ENCODE assay signal across 8 cellular contexts in genomic region chr10:114504769-114505579, GRCh38.
DNase-seq lines count a peak whose midpoint lies in the region; ATAC-seq and TF ChIP-seq lines count a peak whose summit lies in the region.

No MANE protein-coding gene starts in this region.

- DNase-seq in EL = peak; percentile 33
- peak in 1 of 5 donors; percentile 54 for DNase-seq in heart left ventricle
- peak; percentile 96 for DNase-seq in renal cortical epithelial cell (ENCODE audit: low read depth)
- no peak for DNase-seq in hypothalamus (lab: John Stamatoyannopoulos, UW)
- no peak for DNase-seq in retina

- ATAC-seq in heart left ventricle (peak; percentile 11 to 58 (median 50)), HG02588 (IDR thresholded peaks at IDR 0.05; ENCODE audit: unreplicated experiment) (no peak), GM18867 (IDR thresholded peaks at IDR 0.05; ENCODE audit: unreplicated experiment) (no peak)

- no peaks in the 10 kb centered on the region for H3K9me3 Mint-ChIP-seq in activated naive CD8-positive, alpha-beta T cell (ENCODE audit: low read depth)

- H3K27me3 Mint-ChIP-seq in activated naive CD8-positive, alpha-beta T cell = no peaks in the 10 kb centered on the region

- 18 to 43% (median 32%) methylated on average over 3 of the region's 3 CpGs for WGBS in heart left ventricle, 4 donors

- H3K36me3 Mint-ChIP-seq in activated naive CD8-positive, alpha-beta T cell = peaks cover 30% of the 10 kb centered on the region

- no peaks in the 10 kb centered on the region for H3K9me3 ChIP-seq in heart left ventricle

- no peaks in the 10 kb centered on the region for H3K27me3 ChIP-seq in heart left ventricle

- peaks cover 0 to 27% (median 5%) of the 10 kb centered on the region in 9 donors for H3K36me3 ChIP-seq in heart left ventricle

- peaks cover 3 to 94% (median 62%) of the 10 kb centered on the region in 12 donors for H3K4me1 ChIP-seq in heart left ventricle

- peak overlapping the region; percentile 91 for H3K27ac Mint-ChIP-seq in activated naive CD8-positive, alpha-beta T cell

- intact Hi-C loops in heart left ventricle (cut with DNase I) = no loop called here

- no peak for TF ChIP-seq POLR2A in heart left ventricle (IDR thresholded peaks at IDR 0.05)

- H3K4me3 ChIP-seq in heart left ventricle = no peak overlapping the region

- H3K4me1 Mint-ChIP-seq in activated naive CD8-positive, alpha-beta T cell (ENCODE audit: low read depth) = peaks cover 92% of the 10 kb centered on the region

- TF ChIP-seq CTCF in heart left ventricle (IDR thresholded peaks at IDR 0.05) = no peak

- peak overlapping the region; percentile 6 for H3K4me3 Mint-ChIP-seq in activated naive CD8-positive, alpha-beta T cell

- peak overlapping the region; percentile 34 to 78 (median 62) for H3K27ac ChIP-seq in heart left ventricle

Comparison
In these comparisons a context has a peak if more than half of its experiments do, and no peak if none do; other contexts are left out.
1. DNase-seq: peak in EL (single experiment) and renal cortical epithelial cell (single experiment); none in hypothalamus (0 of 51) and retina (single experiment).
2. ATAC-seq: peak in heart left ventricle (4 of 4); none in HG02588 (single experiment) and GM18867 (single experiment).